Comparison of ENCODE assay signal across 11 cellular contexts in genomic region chr9:6845881-6846280, GRCh38.
DNase-seq lines count a peak whose midpoint lies in the region; ATAC-seq and TF ChIP-seq lines count a peak whose summit lies in the region.
"Had no signal": no experiment of that assay in that cellular context is flagged by ENCODE, and none has a peak within 500 bp of the region (broad histone marks: within the 10 kb centered on the region; RNA-seq: fewer than 3 reads in every experiment).

No MANE protein-coding gene starts in this region.

- H3K27me3 Mint-ChIP-seq in memory B cell = no peaks in the 10 kb centered on the region
- no peaks in the 10 kb centered on the region for H3K27me3 Mint-ChIP-seq in activated T-helper 1 cell treated with anti-CD3 and anti-CD28 coated beads, Interleukin-12 subunit alpha, Interleukin-12 subunit beta, Interleukin-2, Interleukin-4 antibody, amounts not matched to agents 30 ng/mL and 10 ng/mL and 1 ng/mL, durations not matched to agents 14 hours and 24 hours and 36 hours (ENCODE audit: insufficient read depth)
- H3K27me3 Mint-ChIP-seq: activated B cell treated with CpG ODN at 0.5 μM for 24 hours had no signal

- DNase-seq in AG09319 (ENCODE audit: extremely low read depth, low read depth) = no peak
- no peak for DNase-seq in HFF-Myc (ENCODE audit: extremely low read depth, low read depth)
- peak; percentile 53 for DNase-seq in choroid plexus epithelial cell (ENCODE audit: low read depth)
- DNase-seq in memory B cell (ENCODE audit: low spot score in 2 of 2) = no peak
- DNase-seq in mesenteric fat pad (ENCODE audit: low spot score) = no peak
- no peak for DNase-seq in NCI-H1930 (lab: John Stamatoyannopoulos, UW)
- no peak for DNase-seq in NCI-H1417 treated with DMSO at 0.1 percent for 48 hours (lab: John Stamatoyannopoulos, UW)
- DNase-seq in activated T-helper 1 cell treated with anti-CD3 and anti-CD28 coated beads, Interleukin-12 subunit alpha, Interleukin-12 subunit beta, Interleukin-2, Interleukin-4 antibody, amounts not matched to agents 30 ng/mL and 10 ng/mL and 1 ng/mL, durations not matched to agents 14 hours and 24 hours and 36 hours (ENCODE audit: low spot score) = no peak
- DNase-seq: activated B cell treated with CpG ODN at 0.5 μM for 24 hours, adrenal gland, NCI-H446 had no signal

- peak overlapping the region; percentile 58 for H3K27ac Mint-ChIP-seq in memory B cell
- no peak overlapping the region for H3K27ac Mint-ChIP-seq in activated T-helper 1 cell treated with anti-CD3 and anti-CD28 coated beads, Interleukin-12 subunit alpha, Interleukin-12 subunit beta, Interleukin-2, Interleukin-4 antibody, amounts not matched to agents 30 ng/mL and 10 ng/mL and 1 ng/mL, durations not matched to agents 14 hours and 24 hours and 36 hours
- H3K27ac Mint-ChIP-seq: activated B cell treated with CpG ODN at 0.5 μM for 24 hours had no signal

- H3K36me3 Mint-ChIP-seq in memory B cell = peaks cover 17% of the 10 kb centered on the region
- peaks cover 10% of the 10 kb centered on the region for H3K36me3 Mint-ChIP-seq in activated T-helper 1 cell treated with anti-CD3 and anti-CD28 coated beads, Interleukin-12 subunit alpha, Interleukin-12 subunit beta, Interleukin-2, Interleukin-4 antibody, amounts not matched to agents 30 ng/mL and 10 ng/mL and 1 ng/mL, durations not matched to agents 14 hours and 24 hours and 36 hours (ENCODE audit: low read depth)

- intact Hi-C loops in activated T-helper 1 cell treated with anti-CD3 and anti-CD28 coated beads, Interleukin-12 subunit alpha, Interleukin-12 subunit beta, Interleukin-2, Interleukin-4 antibody, amounts not matched to agents 30 ng/mL and 10 ng/mL and 1 ng/mL, durations not matched to agents 14 hours and 24 hours and 36 hours (cut with micrococcal nuclease) = no loop called here

- H3K4me3 ChIP-seq in HFF-Myc (replicated peaks; ENCODE audit: low read depth, low read length) (no peak overlapping the region), choroid plexus epithelial cell (ENCODE audit: low read depth, low read length) (no peak overlapping the region)
- H3K4me3 ChIP-seq: adrenal gland had no signal

- no peaks in the 10 kb centered on the region for H3K9me3 Mint-ChIP-seq in memory B cell
- no peaks in the 10 kb centered on the region for H3K9me3 Mint-ChIP-seq in activated T-helper 1 cell treated with anti-CD3 and anti-CD28 coated beads, Interleukin-12 subunit alpha, Interleukin-12 subunit beta, Interleukin-2, Interleukin-4 antibody, amounts not matched to agents 30 ng/mL and 10 ng/mL and 1 ng/mL, durations not matched to agents 14 hours and 24 hours and 36 hours
- H3K9me3 Mint-ChIP-seq: activated B cell treated with CpG ODN at 0.5 μM for 24 hours had no signal

- TF ChIP-seq CTCF in AG09319 (IDR thresholded peaks at IDR 0.05; ENCODE audit: low read depth, low read length) (peak; percentile 19), HFF-Myc (IDR thresholded peaks at IDR 0.05; ENCODE audit: low read depth, low read length, missing control alignments) (peak; percentile 48), choroid plexus epithelial cell (conservative IDR thresholded peaks at IDR 0.05; ENCODE audit: low read depth, low read length) (peak; percentile 62)

- no peak for ATAC-seq in memory B cell (ENCODE audit: low read depth)

- no peak overlapping the region for H3K4me3 Mint-ChIP-seq in memory B cell
- no peak overlapping the region for H3K4me3 Mint-ChIP-seq in activated T-helper 1 cell treated with anti-CD3 and anti-CD28 coated beads, Interleukin-12 subunit alpha, Interleukin-12 subunit beta, Interleukin-2, Interleukin-4 antibody, amounts not matched to agents 30 ng/mL and 10 ng/mL and 1 ng/mL, durations not matched to agents 14 hours and 24 hours and 36 hours
- H3K4me3 Mint-ChIP-seq: activated B cell treated with CpG ODN at 0.5 μM for 24 hours had no signal

- H3K4me1 Mint-ChIP-seq in memory B cell = peaks cover 11% of the 10 kb centered on the region
- no peaks in the 10 kb centered on the region for H3K4me1 Mint-ChIP-seq in activated T-helper 1 cell treated with anti-CD3 and anti-CD28 coated beads, Interleukin-12 subunit alpha, Interleukin-12 subunit beta, Interleukin-2, Interleukin-4 antibody, amounts not matched to agents 30 ng/mL and 10 ng/mL and 1 ng/mL, durations not matched to agents 14 hours and 24 hours and 36 hours (ENCODE audit: low read depth)
